In genomic region chr3:49029563-49029884, GRCh38 we compare ENCODE assay signal across 8 cellular contexts. TPM values are rescaled to one million over a fixed set of nuclear protein-coding genes. Genes with fewer than 3 reads are reported as not detected.
DNase-seq lines count a peak whose midpoint lies in the region; ATAC-seq and TF ChIP-seq lines count a peak whose summit lies in the region.

No MANE protein-coding gene starts in this region.

- H3K9me2 ChIP-seq in GM23338 (ENCODE audit: insufficient read depth): no peaks in the 10 kb centered on the region

- H3K9me3 Mint-ChIP-seq in GM23338: no peaks in the 10 kb centered on the region; the same call in 1 of the 3 replicates

- peaks cover 22% of the 10 kb centered on the region for H3K27me3 Mint-ChIP-seq in GM23338 (ENCODE audit: insufficient read depth, low read depth, poor library complexity)
- H3K27me3 Mint-ChIP-seq in T-helper 17 cell: no peaks in the 10 kb centered on the region

- H3K4me1 ChIP-seq in GM23338 (ENCODE audit: insufficient read depth) (peaks cover 7% of the 10 kb centered on the region; the same call in 1 of the 2 replicates), fibroblast of lung (ENCODE audit: control insufficient read depth, extremely low read depth, insufficient read depth, low read length) (peaks cover 7% of the 10 kb centered on the region)

- H3F3A ChIP-seq in GM23338 (replicated peaks; ENCODE audit: low read depth): peaks cover 50% of the 10 kb centered on the region

- H3K27ac ChIP-seq in GM23338 (ENCODE audit: low read depth) (peak overlapping the region; percentile 46), fibroblast of lung (ENCODE audit: insufficient read depth, low read length) (peak overlapping the region; percentile 86)

- ATAC-seq in GM23338 (no peak), T-helper 17 cell (peak; percentile 1), GM19351 (IDR thresholded peaks at IDR 0.05; ENCODE audit: unreplicated experiment) (no peak), GM18870 (IDR thresholded peaks at IDR 0.05; ENCODE audit: unreplicated experiment) (no peak)

- peak overlapping the region; percentile 97 for H3K27ac Mint-ChIP-seq in GM23338
- peak overlapping the region; percentile 99 for H3K27ac Mint-ChIP-seq in T-helper 17 cell

- H3K9ac ChIP-seq in fibroblast of lung (ENCODE audit: insufficient read depth, low read length): no peak overlapping the region

- H3K36me3 ChIP-seq in GM23338 (ENCODE audit: insufficient read depth): peaks cover 48% of the 10 kb centered on the region
- peaks cover 29% of the 10 kb centered on the region for H3K36me3 ChIP-seq in fibroblast of lung (ENCODE audit: control insufficient read depth, insufficient read depth, low read length)

- peaks cover 13% of the 10 kb centered on the region for H3K79me2 ChIP-seq in GM23338 (replicated peaks; ENCODE audit: insufficient read depth)
- peaks cover 36% of the 10 kb centered on the region for H3K79me2 ChIP-seq in fibroblast of lung (ENCODE audit: control insufficient read depth, insufficient read depth, low read length)

- H3K4me1 Mint-ChIP-seq in GM23338 (peaks cover 18% of the 10 kb centered on the region), T-helper 17 cell (peaks cover 26% of the 10 kb centered on the region)

- no peak for DNase-seq in GM23338 (ENCODE audit: low spot score)
- DNase-seq in T-helper 17 cell: no peak
- DNase-seq in fibroblast of lung (ENCODE audit: low read depth in 2 of 2): no peak
- DNase-seq in retinal pigment epithelial cell (ENCODE audit: low read depth): no peak
- DNase-seq in NCI-H2227 (lab: John Stamatoyannopoulos, UW; ENCODE audit: unreplicated experiment): no peak
- DNase-seq in stimulated activated CD8-positive, alpha-beta memory T cell treated with anti-CD3 and anti-CD28 coated beads, Interleukin-4, amount 100 ng/mL, for 48 hours: no peak

- H3K9me3 ChIP-seq in T-helper 17 cell (ENCODE audit: control insufficient read depth, low read length, poor library complexity, severe bottlenecking) (no peaks in the 10 kb centered on the region), fibroblast of lung (ENCODE audit: control insufficient read depth, insufficient read depth, low read depth, low read length) (no peaks in the 10 kb centered on the region)

- H3K36me3 Mint-ChIP-seq in GM23338 (ENCODE audit: low read depth) (peaks cover 83% of the 10 kb centered on the region), T-helper 17 cell (ENCODE audit: low read depth) (peaks cover 9% of the 10 kb centered on the region)

- H3K27me3 ChIP-seq in GM23338 (ENCODE audit: insufficient read depth): no peaks in the 10 kb centered on the region
- H3K27me3 ChIP-seq in fibroblast of lung (ENCODE audit: control insufficient read depth, insufficient read depth, low read length): no peaks in the 10 kb centered on the region

- H3K4me3 Mint-ChIP-seq in GM23338 (peak overlapping the region; percentile 94), T-helper 17 cell (peak overlapping the region; percentile 97)

- H3K4me3 ChIP-seq in GM23338 (peak overlapping the region; percentile 93), fibroblast of lung (replicated peaks in 1 of 4; ENCODE audit: control extremely low read depth in 1 of 4, insufficient read depth in 1 of 4, low read depth in 3 of 4, low read length in 4 of 4) (peak overlapping the region in 3 of 4 experiments; percentile 8 to 85 (median 32)), retinal pigment epithelial cell (ENCODE audit: low read length) (peak overlapping the region; percentile 87)

- TF ChIP-seq CTCF in GM23338 (conservative IDR thresholded peaks at IDR 0.05; ENCODE audit: low read depth in 2 of 2) (no peak), fibroblast of lung (conservative IDR thresholded peaks at IDR 0.05 in 1 of 2, IDR thresholded peaks at IDR 0.05 in 1 of 2; ENCODE audit: low read depth in 1 of 2, low read length in 2 of 2) (no peak), retinal pigment epithelial cell (conservative IDR thresholded peaks at IDR 0.05; ENCODE audit: low read depth, low read length) (no peak)

- H2AFZ ChIP-seq in GM23338 (no peak overlapping the region), fibroblast of lung (ENCODE audit: low read length) (no peak overlapping the region)

- peak overlapping the region; percentile 98 for H3K4me2 ChIP-seq in GM23338
- H3K4me2 ChIP-seq in fibroblast of lung (ENCODE audit: extremely low read depth, insufficient read depth, low read length): peak overlapping the region; percentile 68

- H4K20me1 ChIP-seq in GM23338 (replicated peaks; ENCODE audit: insufficient read depth) (peaks cover 15% of the 10 kb centered on the region), fibroblast of lung (ENCODE audit: control insufficient read depth, extremely low read depth, insufficient read depth, low read length) (no peaks in the 10 kb centered on the region)

TF ChIP-seq in GM23338, 12 proteins besides CTCF, POLR2A, EP300 and RAD21:
- TF ChIP-seq NANOG (IDR thresholded peaks at IDR 0.05; ENCODE audit: borderline replicate concordance) (no peak), POLR2AphosphoS5 (IDR thresholded peaks at IDR 0.05; ENCODE audit: low read depth) (peak; percentile 34)

RNA-seq across cellular contexts. Expression of gene IMPDH2, which starts 0.3 kb away (rescaled TPM):
- 297 and 314 TPM in 2 replicates for total RNA-seq in GM23338 (2014; rRNA removed; shearing (Covaris generic))
- polyA plus RNA-seq in GM23338 (2016; fragmentation: Nextera tagmentation; extraction: Ambion mirVana) (198 and 216 TPM in 2 replicates), fibroblast of lung (187 and 203 TPM in 2 replicates)
- total RNA-seq in T-helper 17 cell (100 to 1,000 TPM in 1 of 2 donors, 10 to 100 TPM in 1; 96.8 to 108 TPM), fibroblast of lung (448 and 560 TPM in 2 replicates)
- 209 and 210 TPM in 2 replicates for polyA plus RNA-seq in fibroblast of lung (2012)
- polyA minus RNA-seq in fibroblast of lung (ENCODE audit: low replicate concordance): 274 and 472 TPM in 2 replicates

RNA-seq across cellular contexts. Expression of gene NDUFAF3, which starts 7.6 kb away (rescaled TPM):
- total RNA-seq in GM23338 (2014; rRNA removed; shearing (Covaris generic)): 32.3 and 49.9 TPM in 2 replicates
- polyA plus RNA-seq in GM23338 (2016; fragmentation: Nextera tagmentation; extraction: Ambion mirVana) (118 and 122 TPM in 2 replicates), fibroblast of lung (57.3 and 69.1 TPM in 2 replicates)
- total RNA-seq in T-helper 17 cell (10 to 100 TPM; 61.3 to 62.9 TPM), fibroblast of lung (71.1 and 113 TPM in 2 replicates)
- 133 and 187 TPM in 2 replicates for polyA plus RNA-seq in fibroblast of lung (2012)
- 119 and 128 TPM in 2 replicates for polyA minus RNA-seq in fibroblast of lung (ENCODE audit: low replicate concordance)

RNA-seq across cellular contexts. Expression of gene DALRD3, which starts 11.1 kb away (rescaled TPM):
- total RNA-seq in GM23338 (2014; rRNA removed; shearing (Covaris generic)): 38.0 and 57.7 TPM in 2 replicates
- polyA plus RNA-seq in GM23338 (2016; fragmentation: Nextera tagmentation; extraction: Ambion mirVana) (31.0 and 31.3 TPM in 2 replicates), fibroblast of lung (40.2 and 50.8 TPM in 2 replicates)
- total RNA-seq in T-helper 17 cell (10 to 100 TPM; 21.2 to 27.4 TPM), fibroblast of lung (53.4 and 70.2 TPM in 2 replicates)
- polyA plus RNA-seq in fibroblast of lung (2012): 36.3 and 39.3 TPM in 2 replicates
- 162 and 242 TPM in 2 replicates for polyA minus RNA-seq in fibroblast of lung (ENCODE audit: low replicate concordance)

RNA-seq across cellular contexts. Expression of gene WDR6, which starts 22.3 kb away (rescaled TPM):
- total RNA-seq in GM23338 (2014; rRNA removed; shearing (Covaris generic)): 151 and 156 TPM in 2 replicates
- 76.5 and 83.7 TPM in 2 replicates for polyA plus RNA-seq in GM23338 (2016; fragmentation: Nextera tagmentation; extraction: Ambion mirVana)
- 100 to 1,000 TPM; 181 to 202 TPM for total RNA-seq in T-helper 17 cell
- total RNA-seq in fibroblast of lung: 59.6 and 77.9 TPM in 2 replicates
- 58.7 and 68.2 TPM in 2 replicates for polyA plus RNA-seq in fibroblast of lung
- 64.4 and 80.1 TPM in 2 replicates for polyA plus RNA-seq in fibroblast of lung (2012)
- polyA minus RNA-seq in fibroblast of lung (ENCODE audit: low replicate concordance): 232 and 383 TPM in 2 replicates

RNA-seq across cellular contexts. Expression of gene P4HTM, which starts 39.5 kb away (rescaled TPM):
- total RNA-seq in GM23338 (2014; rRNA removed; shearing (Covaris generic)): 22.1 and 28.7 TPM in 2 replicates
- polyA plus RNA-seq in GM23338 (2016; fragmentation: Nextera tagmentation; extraction: Ambion mirVana) (15.9 and 17.9 TPM in 2 replicates), fibroblast of lung (16.0 and 16.2 TPM in 2 replicates)
- total RNA-seq in T-helper 17 cell (10 to 100 TPM; 37.8 to 43.2 TPM), fibroblast of lung (33.4 and 46.7 TPM in 2 replicates)
- 14.4 and 16.1 TPM in 2 replicates for polyA plus RNA-seq in fibroblast of lung (2012)
- 17.9 and 30.7 TPM in 2 replicates for polyA minus RNA-seq in fibroblast of lung (ENCODE audit: low replicate concordance)

Comparison
In these comparisons a context has a peak if more than half of its experiments do, and no peak if none do; other contexts are left out.
1. H3K4me3 ChIP-seq: peak in every context shown above with its lines; median percentile 93 in GM23338; 87 in retinal pigment epithelial cell; 32 in fibroblast of lung.